31 cellular contexts compared by ENCODE assay signal in the genomic region with DNA sequence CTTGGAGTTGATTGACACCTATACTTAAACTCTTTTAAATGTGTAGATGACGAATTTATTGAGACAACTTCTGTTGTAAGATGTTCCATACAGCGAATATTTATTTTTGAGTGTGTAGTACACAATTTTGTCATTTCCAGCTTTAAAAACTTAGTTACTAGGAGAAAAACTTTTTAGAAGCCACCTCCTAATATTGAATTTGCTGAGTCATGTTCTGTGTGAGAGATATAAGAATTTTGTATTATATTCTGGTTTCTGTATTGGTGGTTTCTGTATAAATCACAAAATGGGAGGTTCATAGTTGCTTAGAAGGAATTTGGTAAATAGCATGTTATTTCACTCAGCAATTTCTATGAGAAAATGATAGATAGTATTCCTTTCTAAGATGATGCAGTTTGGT.
"Had no signal": no experiment of that assay in that cellular context is flagged by ENCODE, and none has a peak within 500 bp of the region (broad histone marks: within the 10 kb centered on the region; RNA-seq: fewer than 3 reads in every experiment).

No MANE protein-coding gene starts in this region.

- H3K27me3 ChIP-seq: ascending aorta, cardiac muscle cell, colonic mucosa, SJCRH30 had no signal

- H3K4me1 ChIP-seq: ascending aorta, colonic mucosa had no signal

- H3K4me1 Mint-ChIP-seq: activated T-helper 17 cell treated with anti-CD3 and anti-CD28 coated beads, Interleukin-2, amount 50 U/mL, for 72 hours; central memory CD8-positive, alpha-beta T cell had no signal

- H3K27me3 Mint-ChIP-seq: activated CD8-positive, alpha-beta T cell treated with anti-CD3 and anti-CD28 coated beads for 36 hours; activated naive CD8-positive, alpha-beta T cell treated with anti-CD3 and anti-CD28 coated beads for 36 hours; activated T-helper 17 cell treated with anti-CD3 and anti-CD28 coated beads, Interleukin-2, amount 50 U/mL, for 72 hours; central memory CD8-positive, alpha-beta T cell had no signal

- ATAC-seq: activated CD8-positive, alpha-beta T cell treated with anti-CD3 and anti-CD28 coated beads for 36 hours; activated T-cell treated with anti-CD3 and anti-CD28 coated beads, Interleukin-2, amount 50 U/mL, for 72 hours; activated T-helper 17 cell treated with anti-CD3 and anti-CD28 coated beads, Interleukin-2, amount 50 U/mL, for 72 hours; Panc1 had no signal

- H3K27ac Mint-ChIP-seq: activated CD8-positive, alpha-beta T cell treated with anti-CD3 and anti-CD28 coated beads for 36 hours; activated naive CD8-positive, alpha-beta T cell treated with anti-CD3 and anti-CD28 coated beads for 36 hours; activated T-cell treated with anti-CD3 and anti-CD28 coated beads, Interleukin-2, amount 50 U/mL, for 72 hours; activated T-helper 17 cell treated with anti-CD3 and anti-CD28 coated beads, Interleukin-2, amount 50 U/mL, for 72 hours had no signal

- H3K9me3 Mint-ChIP-seq: activated CD8-positive, alpha-beta T cell treated with anti-CD3 and anti-CD28 coated beads for 36 hours; activated naive CD8-positive, alpha-beta T cell treated with anti-CD3 and anti-CD28 coated beads for 36 hours; activated T-cell treated with anti-CD3 and anti-CD28 coated beads, Interleukin-2, amount 50 U/mL, for 72 hours; activated T-helper 17 cell treated with anti-CD3 and anti-CD28 coated beads, Interleukin-2, amount 50 U/mL, for 72 hours; central memory CD8-positive, alpha-beta T cell had no signal

- H3K27ac ChIP-seq: ascending aorta, cardiac muscle cell, colonic mucosa, SJCRH30, SK-N-MC, WERI-Rb-1 had no signal

- H3K4me3 ChIP-seq: ascending aorta, cardiac muscle cell, colonic mucosa, SJCRH30, SK-N-MC had no signal

- H3K4me3 Mint-ChIP-seq: activated CD8-positive, alpha-beta T cell treated with anti-CD3 and anti-CD28 coated beads for 36 hours; activated naive CD8-positive, alpha-beta T cell treated with anti-CD3 and anti-CD28 coated beads for 36 hours; activated T-cell treated with anti-CD3 and anti-CD28 coated beads, Interleukin-2, amount 50 U/mL, for 72 hours; activated T-helper 17 cell treated with anti-CD3 and anti-CD28 coated beads, Interleukin-2, amount 50 U/mL, for 72 hours; central memory CD8-positive, alpha-beta T cell had no signal

- H3K36me3 ChIP-seq: ascending aorta, colonic mucosa, WERI-Rb-1 had no signal

- H3K9me3 ChIP-seq: ascending aorta, colonic mucosa, SJCRH30 had no signal

- DNase-seq: activated CD4-positive, alpha-beta T cell treated with anti-CD3 and anti-CD28 coated beads for 1 hour; activated CD4-positive, alpha-beta T cell treated with anti-CD3 and anti-CD28 coated beads for 48 hours; activated CD4-positive, CD25-positive, alpha-beta regulatory T cell; activated CD8-positive, alpha-beta T cell treated with anti-CD3 and anti-CD28 coated beads for 36 hours; activated effector memory CD4-positive, alpha-beta T cell treated with anti-CD3 and anti-CD28 coated beads, Interleukin-2, amount 50 U/mL, for 16 hours; activated naive CD4-positive, alpha-beta T cell; activated naive CD4-positive, alpha-beta T cell treated with anti-CD3 and anti-CD28 coated beads, Interleukin-2, amount 50 U/mL, for 16 hours; activated naive CD8-positive, alpha-beta T cell treated with anti-CD3 and anti-CD28 coated beads for 36 hours; activated T-cell treated with anti-CD3 and anti-CD28 coated beads, Interleukin-2, amount 50 U/mL, for 1 hour; activated T-cell treated with anti-CD3 and anti-CD28 coated beads, Interleukin-2, amount 50 U/mL, for 72 hours; amygdala; colonic mucosa; MM.1S; NCI-H1092 treated with DMSO at 0.1 percent for 48 hours; NCI-H1417; NCI-H146; NCI-H187 treated with DMSO at 0.1 percent for 48 hours; NCI-H2081; NCI-H226; NCI-H446 treated with DMSO at 0.1 percent for 48 hours; NCI-H524; SHP77; SJCRH30; T1000; WERI-Rb-1 had no signal
